In the genomic region with DNA sequence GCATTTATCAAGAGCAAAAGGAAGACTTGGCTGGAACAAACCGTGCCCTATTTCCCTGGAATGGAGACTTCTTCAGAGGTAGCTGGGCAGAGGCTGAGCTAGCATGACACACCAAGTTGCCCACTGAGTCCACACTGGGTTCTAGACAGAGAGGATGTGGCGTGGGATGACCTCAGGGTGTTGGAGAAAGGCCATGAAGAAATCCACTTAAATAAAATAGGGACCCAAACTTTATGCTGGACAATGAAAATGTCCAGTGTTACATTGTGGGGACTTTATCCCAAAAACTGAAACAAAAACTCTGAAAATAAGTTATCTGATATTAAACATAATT, we compare ENCODE assay signal across 19 cellular contexts.
"Had no signal": no experiment of that assay in that cellular context is flagged by ENCODE, and none has a peak within 500 bp of the region (broad histone marks: within the 10 kb centered on the region; RNA-seq: fewer than 3 reads in every experiment).

No MANE protein-coding gene starts in this region.

- H3K4me1 Mint-ChIP-seq: activated naive CD8-positive, alpha-beta T cell treated with anti-CD3 and anti-CD28 coated beads for 36 hours; memory B cell; stimulated activated memory B cell treated with anti-CD40 and anti-IgM and Interleukin-4, amounts not matched to agents 10 μg/mL and 1 μg/mL and 100 μg/mL, for 72 hours; T-cell had no signal

- H3K4me3 ChIP-seq: right lobe of liver had no signal

- H3K9me3 ChIP-seq: right lobe of liver, SK-N-SH had no signal

- H3K36me3 Mint-ChIP-seq: activated naive CD8-positive, alpha-beta T cell treated with anti-CD3 and anti-CD28 coated beads for 36 hours; memory B cell; stimulated activated memory B cell treated with anti-CD40 and anti-IgM and Interleukin-4, amounts not matched to agents 10 μg/mL and 1 μg/mL and 100 μg/mL, for 72 hours; T-cell had no signal

- H3K4me2 ChIP-seq: SK-N-SH had no signal

- DNase-seq: activated CD4-positive, alpha-beta T cell treated with anti-CD3 and anti-CD28 coated beads for 4 hours; activated CD8-positive, alpha-beta T cell treated with anti-CD3 and anti-CD28 coated beads for 36 hours; activated gamma-delta T cell; activated naive CD8-positive, alpha-beta T cell treated with anti-CD3 and anti-CD28 coated beads for 36 hours; activated T-cell treated with anti-CD3 and anti-CD28 coated beads, Interleukin-2, amount 50 U/mL, for 72 hours; aorta; cerebellar nuclear complex; dermis blood vessel endothelial cell; effector memory CD8-positive, alpha-beta T cell; hippocampal formation; left ventricle myocardium superior; right lobe of liver; SK-N-SH; stimulated activated CD4-positive, alpha-beta T cell treated with anti-CD3 and anti-CD28 coated beads, Interleukin-12 subunit alpha, Interleukin-12 subunit beta, amount 100 ng/mL, for 4 hours; stimulated activated CD4-positive, alpha-beta T cell treated with anti-CD3 and anti-CD28 coated beads, Interleukin-2, amount 100 ng/mL, for 24 hours; T-cell; T1000 had no signal

- H3K27me3 ChIP-seq: right lobe of liver had no signal

- H3K4me3 Mint-ChIP-seq: activated CD8-positive, alpha-beta T cell treated with anti-CD3 and anti-CD28 coated beads for 36 hours; activated naive CD8-positive, alpha-beta T cell treated with anti-CD3 and anti-CD28 coated beads for 36 hours; activated T-cell treated with anti-CD3 and anti-CD28 coated beads, Interleukin-2, amount 50 U/mL, for 72 hours; effector memory CD8-positive, alpha-beta T cell; memory B cell; stimulated activated memory B cell treated with anti-CD40 and anti-IgM and Interleukin-4, amounts not matched to agents 10 μg/mL and 1 μg/mL and 100 μg/mL, for 72 hours; T-cell had no signal

- H3K9me3 Mint-ChIP-seq: activated CD8-positive, alpha-beta T cell treated with anti-CD3 and anti-CD28 coated beads for 36 hours; activated naive CD8-positive, alpha-beta T cell treated with anti-CD3 and anti-CD28 coated beads for 36 hours; activated T-cell treated with anti-CD3 and anti-CD28 coated beads, Interleukin-2, amount 50 U/mL, for 72 hours; stimulated activated memory B cell treated with anti-CD40 and anti-IgM and Interleukin-4, amounts not matched to agents 10 μg/mL and 1 μg/mL and 100 μg/mL, for 72 hours had no signal

- H3K27ac Mint-ChIP-seq: activated CD8-positive, alpha-beta T cell treated with anti-CD3 and anti-CD28 coated beads for 36 hours; activated naive CD8-positive, alpha-beta T cell treated with anti-CD3 and anti-CD28 coated beads for 36 hours; activated T-cell treated with anti-CD3 and anti-CD28 coated beads, Interleukin-2, amount 50 U/mL, for 72 hours; effector memory CD8-positive, alpha-beta T cell; memory B cell; stimulated activated memory B cell treated with anti-CD40 and anti-IgM and Interleukin-4, amounts not matched to agents 10 μg/mL and 1 μg/mL and 100 μg/mL, for 72 hours; T-cell had no signal

- H3K27ac ChIP-seq: right lobe of liver had no signal

- ATAC-seq: activated CD8-positive, alpha-beta T cell treated with anti-CD3 and anti-CD28 coated beads for 36 hours; activated T-cell treated with anti-CD3 and anti-CD28 coated beads, Interleukin-2, amount 50 U/mL, for 72 hours; effector memory CD8-positive, alpha-beta T cell; left ventricle myocardium superior; right lobe of liver; stimulated activated memory B cell treated with anti-CD40 and anti-IgM and Interleukin-4, amounts not matched to agents 10 μg/mL and 1 μg/mL and 100 μg/mL, for 72 hours; T-cell had no signal

- H3K4me1 ChIP-seq: right lobe of liver had no signal

- H3K36me3 ChIP-seq: right lobe of liver had no signal

- H3K27me3 Mint-ChIP-seq: stimulated activated memory B cell treated with anti-CD40 and anti-IgM and Interleukin-4, amounts not matched to agents 10 μg/mL and 1 μg/mL and 100 μg/mL, for 72 hours had no signal

- H3K9ac ChIP-seq: SK-N-SH had no signal
